In genomic region chr2:226984461-226985226, GRCh38 we compare ENCODE assay signal across 8 cellular contexts.
DNase-seq lines count a peak whose midpoint lies in the region; ATAC-seq and TF ChIP-seq lines count a peak whose summit lies in the region.

No MANE protein-coding gene starts in this region.

- no peaks in the 10 kb centered on the region for H3K36me3 Mint-ChIP-seq in MCF 10A (ENCODE audit: insufficient read depth, unreplicated experiment)
- peaks cover 3% of the 10 kb centered on the region for H3K36me3 Mint-ChIP-seq in activated T-helper 1 cell treated with anti-CD3 and anti-CD28 coated beads, Interleukin-12 subunit alpha, Interleukin-12 subunit beta, Interleukin-2, Interleukin-4 antibody, amounts not matched to agents 30 ng/mL and 10 ng/mL and 1 ng/mL, durations not matched to agents 14 hours and 24 hours and 36 hours (ENCODE audit: low read depth)

- TF ChIP-seq CTCF in breast epithelium (IDR thresholded peaks at IDR 0.05): no peak
- no peak for TF ChIP-seq CTCF in MCF 10A (IDR thresholded peaks at IDR 0.05; ENCODE audit: unreplicated experiment)
- no peak for TF ChIP-seq CTCF in gastrocnemius medialis (IDR thresholded peaks at IDR 0.05 in 4 of 5, conservative IDR thresholded peaks at IDR 0.05 in 1 of 5)
- no peak for TF ChIP-seq CTCF in colonic mucosa (IDR thresholded peaks at IDR 0.05)

- H3K36me3 ChIP-seq in breast epithelium (no peaks in the 10 kb centered on the region), gastrocnemius medialis (no peaks in the 10 kb centered on the region), colonic mucosa (no peaks in the 10 kb centered on the region)

- H3K9ac ChIP-seq in colonic mucosa (ENCODE audit: low read depth in 2 of 2, low read length in 2 of 2): no peak overlapping the region

- H3K27ac ChIP-seq in breast epithelium (peak overlapping the region; percentile 62 to 83), gastrocnemius medialis (peak overlapping the region; percentile 8 to 61 (median 30)), colonic mucosa (no peak overlapping the region)

- H3K4me3 Mint-ChIP-seq in MCF 10A (ENCODE audit: unreplicated experiment): no peak overlapping the region
- no peak overlapping the region for H3K4me3 Mint-ChIP-seq in activated T-helper 1 cell treated with anti-CD3 and anti-CD28 coated beads, Interleukin-12 subunit alpha, Interleukin-12 subunit beta, Interleukin-2, Interleukin-4 antibody, amounts not matched to agents 30 ng/mL and 10 ng/mL and 1 ng/mL, durations not matched to agents 14 hours and 24 hours and 36 hours

- DNase-seq in breast epithelium (ENCODE audit: low spot score in 2 of 2) (no peak), MCF 10A (ENCODE audit: unreplicated experiment) (no peak), gastrocnemius medialis (no peak), NCI-H146 treated with DMSO at 0.1 percent for 48 hours (lab: John Stamatoyannopoulos, UW; ENCODE audit: unreplicated experiment) (no peak), colonic mucosa (no peak)
- peak; percentile 9 for DNase-seq in activated T-helper 1 cell treated with anti-CD3 and anti-CD28 coated beads, Interleukin-12 subunit alpha, Interleukin-12 subunit beta, Interleukin-2, Interleukin-4 antibody, amounts not matched to agents 30 ng/mL and 10 ng/mL and 1 ng/mL, durations not matched to agents 14 hours and 24 hours and 36 hours (ENCODE audit: low spot score)
- no peak for DNase-seq in stimulated activated CD4-positive, alpha-beta T cell treated with anti-CD3 and anti-CD28 coated beads, Interleukin-2, amount 100 ng/mL, for 24 hours

- peak; percentile 99 for ATAC-seq in HG03060 (IDR thresholded peaks at IDR 0.05; ENCODE audit: low read depth, unreplicated experiment)
- no peak for ATAC-seq in gastrocnemius medialis

- H3K27me3 ChIP-seq in breast epithelium (no peaks in the 10 kb centered on the region), gastrocnemius medialis (no peaks in the 10 kb centered on the region), colonic mucosa (no peaks in the 10 kb centered on the region)

- CTCF ChIA-PET in MCF 10A (lab: Yijun Ruan, JAX): interaction anchor here (0.6 to 1.8 kb wide), 18 partner anchors 13 to 1319 kb away, joined by 3 to 7 read pairs (median 4); no protein-coding TSS in a partner anchor

- H3K27me3 Mint-ChIP-seq in MCF 10A (ENCODE audit: insufficient read depth, unreplicated experiment): no peaks in the 10 kb centered on the region
- no peaks in the 10 kb centered on the region for H3K27me3 Mint-ChIP-seq in activated T-helper 1 cell treated with anti-CD3 and anti-CD28 coated beads, Interleukin-12 subunit alpha, Interleukin-12 subunit beta, Interleukin-2, Interleukin-4 antibody, amounts not matched to agents 30 ng/mL and 10 ng/mL and 1 ng/mL, durations not matched to agents 14 hours and 24 hours and 36 hours (ENCODE audit: insufficient read depth)

- no peaks in the 10 kb centered on the region for H3K9me3 ChIP-seq in breast epithelium
- no peaks in the 10 kb centered on the region for H3K9me3 ChIP-seq in gastrocnemius medialis
- H3K9me3 ChIP-seq in colonic mucosa: no peaks in the 10 kb centered on the region

- no peak overlapping the region for H3K27ac Mint-ChIP-seq in MCF 10A (ENCODE audit: low read depth, unreplicated experiment)
- no peak overlapping the region for H3K27ac Mint-ChIP-seq in activated T-helper 1 cell treated with anti-CD3 and anti-CD28 coated beads, Interleukin-12 subunit alpha, Interleukin-12 subunit beta, Interleukin-2, Interleukin-4 antibody, amounts not matched to agents 30 ng/mL and 10 ng/mL and 1 ng/mL, durations not matched to agents 14 hours and 24 hours and 36 hours

- intact Hi-C loops in breast epithelium (cut with DNase I; ENCODE audit: low total_unique reads): no loop called here
- intact Hi-C loops in MCF 10A (cut with micrococcal nuclease): loop anchor here (1.0 to 5.0 kb wide), 4 partner anchors 123 to 1314 kb away; no protein-coding TSS in a partner anchor
- intact Hi-C loops in activated T-helper 1 cell treated with anti-CD3 and anti-CD28 coated beads, Interleukin-12 subunit alpha, Interleukin-12 subunit beta, Interleukin-2, Interleukin-4 antibody, amounts not matched to agents 30 ng/mL and 10 ng/mL and 1 ng/mL, durations not matched to agents 14 hours and 24 hours and 36 hours (cut with micrococcal nuclease): loop anchor here (1.0 to 10.0 kb wide), 7 partner anchors 148 to 1316 kb away; partner anchors contain the start of gene RHBDD1
- intact Hi-C loops in gastrocnemius medialis (cut with DNase I; ENCODE audit: low total_unique reads): loop anchor here (1.0 to 10.0 kb wide), 4 partner anchors 150 to 1316 kb away; partner anchors contain the start of gene RHBDD1
- intact Hi-C loops in colonic mucosa (cut with DNase I): loop anchor here (5.0 kb wide), 4 partner anchors 157 to 1317 kb away; no protein-coding TSS in a partner anchor

- H3K4me1 Mint-ChIP-seq in MCF 10A (ENCODE audit: insufficient read depth, unreplicated experiment): peaks cover 15% of the 10 kb centered on the region
- peaks cover 21% of the 10 kb centered on the region for H3K4me1 Mint-ChIP-seq in activated T-helper 1 cell treated with anti-CD3 and anti-CD28 coated beads, Interleukin-12 subunit alpha, Interleukin-12 subunit beta, Interleukin-2, Interleukin-4 antibody, amounts not matched to agents 30 ng/mL and 10 ng/mL and 1 ng/mL, durations not matched to agents 14 hours and 24 hours and 36 hours (ENCODE audit: low read depth)

- H3K4me1 ChIP-seq in breast epithelium: no peaks in the 10 kb centered on the region
- H3K4me1 ChIP-seq in gastrocnemius medialis: peaks cover 11 to 18% of the 10 kb centered on the region in 2 donors
- H3K4me1 ChIP-seq in colonic mucosa: no peaks in the 10 kb centered on the region

- POLR2A ChIA-PET in MCF 10A (lab: Yijun Ruan, JAX): interaction anchor here (0.6 to 1.3 kb wide), 5 partner anchors 184 to 1319 kb away, joined by 3 to 4 read pairs (median 3); no protein-coding TSS in a partner anchor

- in situ Hi-C loops in gastrocnemius medialis (cut with MboI; ENCODE audit: low sequenced_read_pairs in 4 of 4): loop anchor here (5.0 to 25.0 kb wide), 8 partner anchors 172 to 1317 kb away; no protein-coding TSS in a partner anchor

- no peaks in the 10 kb centered on the region for H3K9me3 Mint-ChIP-seq in MCF 10A (ENCODE audit: unreplicated experiment)
- H3K9me3 Mint-ChIP-seq in activated T-helper 1 cell treated with anti-CD3 and anti-CD28 coated beads, Interleukin-12 subunit alpha, Interleukin-12 subunit beta, Interleukin-2, Interleukin-4 antibody, amounts not matched to agents 30 ng/mL and 10 ng/mL and 1 ng/mL, durations not matched to agents 14 hours and 24 hours and 36 hours: no peaks in the 10 kb centered on the region

- H3K4me3 ChIP-seq in breast epithelium (peak overlapping the region in 1 of 3 donors; percentile 10), gastrocnemius medialis (no peak overlapping the region), colonic mucosa (no peak overlapping the region)

- no TSS peak for BruUV-seq in MCF 10A (replicated peaks; lab: Mats Ljungman, UMichigan)

- TF ChIP-seq POLR2A in breast epithelium (IDR thresholded peaks at IDR 0.05): no peak
- TF ChIP-seq POLR2A in gastrocnemius medialis (IDR thresholded peaks at IDR 0.05): no peak
